9 cellular contexts compared by ENCODE assay signal in the genomic region with DNA sequence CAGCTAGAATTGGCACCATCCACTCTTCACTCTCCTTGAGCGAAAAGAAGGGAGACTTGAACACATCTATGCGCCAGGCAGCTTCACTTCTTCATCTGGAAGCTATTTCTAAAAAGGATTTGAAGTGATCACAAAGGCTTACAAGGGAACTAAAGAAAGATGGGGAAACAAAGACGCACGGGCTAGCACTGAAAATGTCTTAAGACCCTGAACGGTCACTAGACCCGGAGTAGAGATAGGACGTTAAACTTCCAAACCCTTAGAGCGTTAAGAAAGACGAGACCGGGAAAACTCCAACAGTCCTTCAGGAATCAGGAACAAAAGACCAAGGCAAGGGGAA. TPM values are rescaled to one million over a fixed set of nuclear protein-coding genes. Genes with fewer than 3 reads are reported as not detected.
DNase-seq lines count a peak whose midpoint lies in the region; ATAC-seq, FAIRE-seq and TF ChIP-seq lines count a peak whose summit lies in the region.
"Had no signal": no experiment of that assay in that cellular context is flagged by ENCODE, and none has a peak within 500 bp of the region (broad histone marks: within the 10 kb centered on the region; RNA-seq: fewer than 3 reads in every experiment).

No MANE protein-coding gene starts in this region.

- H3K27me3 ChIP-seq in Caco-2 (replicated peaks; ENCODE audit: control insufficient read depth, insufficient read depth, low read length): no peaks in the 10 kb centered on the region
- H3K27me3 ChIP-seq in Loucy (ENCODE audit: insufficient read depth, low read length, poor library complexity, severe bottlenecking): no peaks in the 10 kb centered on the region
- H3K27me3 ChIP-seq in endothelial cell of umbilical vein (ENCODE audit: control insufficient read depth in 2 of 2, insufficient read depth in 2 of 2, low read length in 2 of 2): peaks cover 28 to 32% of the 10 kb centered on the region in 2 experiments
- H3K27me3 ChIP-seq in osteoblast (ENCODE audit: insufficient read depth, low read length): peaks cover 84% of the 10 kb centered on the region

- H3K9me1 ChIP-seq in endothelial cell of umbilical vein (replicated peaks; ENCODE audit: control insufficient read depth, extremely low read depth, insufficient read depth, low read length): no peaks in the 10 kb centered on the region

- H3K36me3 Mint-ChIP-seq in Caco-2 (ENCODE audit: insufficient read depth, unreplicated experiment): no peaks in the 10 kb centered on the region

- H3K4me3 ChIP-seq in Caco-2 (ENCODE audit: low read depth, low read length): no peak overlapping the region
- no peak overlapping the region for H3K4me3 ChIP-seq in Loucy (ENCODE audit: low read length, poor library complexity, severe bottlenecking)
- no peak overlapping the region for H3K4me3 ChIP-seq in endothelial cell of umbilical vein (replicated peaks in 1 of 3; ENCODE audit: insufficient read depth in 1 of 3, low read depth in 1 of 3, low read length in 3 of 3)
- H3K4me3 ChIP-seq in osteoblast (ENCODE audit: insufficient read depth, low read length): no peak overlapping the region

- TF ChIP-seq CTCF in Caco-2 (IDR thresholded peaks at IDR 0.05; ENCODE audit: insufficient read depth in 1 of 2, low read depth in 1 of 2, low read length in 1 of 2, severe bottlenecking in 1 of 2, unreplicated experiment in 1 of 2): no peak
- no peak for TF ChIP-seq CTCF in Loucy (conservative IDR thresholded peaks at IDR 0.05; ENCODE audit: low read length)
- TF ChIP-seq CTCF in endothelial cell of umbilical vein (IDR thresholded peaks at IDR 0.05; ENCODE audit: extremely low read depth in 1 of 2, insufficient read depth in 1 of 2, low read depth in 1 of 2, low read length in 2 of 2): no peak
- no peak for TF ChIP-seq CTCF in osteoblast (IDR thresholded peaks at IDR 0.05; ENCODE audit: extremely low read depth, low read depth, low read length)

- CTCF ChIA-PET in Caco-2 (lab: Charles Lee): interaction anchor here (0.6 to 4.1 kb wide), 8 partner anchors 11 to 142 kb away, joined by 3 to 117 read pairs (median 5); no protein-coding TSS in a partner anchor
- CTCF ChIA-PET in endothelial cell of umbilical vein (lab: Charles Lee): interaction anchor here (0.9 to 7.4 kb wide), 38 partner anchors 8 to 177 kb away, joined by 3 to 201 read pairs (median 6); a partner anchor contains a TSS

- no peaks in the 10 kb centered on the region for H3K9me3 ChIP-seq in Caco-2
- no peaks in the 10 kb centered on the region for H3K9me3 ChIP-seq in Loucy (ENCODE audit: insufficient read depth, low read depth, low read length)
- no peaks in the 10 kb centered on the region for H3K9me3 ChIP-seq in endothelial cell of umbilical vein (replicated peaks; ENCODE audit: control insufficient read depth, insufficient read depth, low read length)
- no peaks in the 10 kb centered on the region for H3K9me3 ChIP-seq in osteoblast (ENCODE audit: low read depth, low read length)

- H3K4me1 Mint-ChIP-seq in Caco-2 (ENCODE audit: low read depth, unreplicated experiment): no peaks in the 10 kb centered on the region

- BruUV-seq in Caco-2 (replicated peaks; lab: Mats Ljungman, UMichigan): no TSS peak
- BruUV-seq in endothelial cell of umbilical vein (replicated peaks; lab: Mats Ljungman, UMichigan): no TSS peak

- no peak overlapping the region for H3K27ac ChIP-seq in endothelial cell of umbilical vein (ENCODE audit: insufficient read depth, low read depth, low read length)
- H3K27ac ChIP-seq in osteoblast (ENCODE audit: low read depth, low read length): no peak overlapping the region

- H2AFZ ChIP-seq in Loucy (ENCODE audit: low read length) (peak overlapping the region; percentile 68), endothelial cell of umbilical vein (ENCODE audit: low read depth, low read length) (peak overlapping the region; percentile 52), osteoblast (ENCODE audit: low read length) (no peak overlapping the region)

- DNase-seq in Caco-2: no peak
- DNase-seq in endothelial cell of umbilical vein (ENCODE audit: low read depth, low spot score): peak; percentile 54
- peak; percentile 10 for DNase-seq in osteoblast (ENCODE audit: insufficient read length, low spot score, missing footprints)
- DNase-seq in cerebellar cortex (ENCODE audit: low spot score): no peak
- no peak for DNase-seq in HT-29 (ENCODE audit: low spot score)

- no peaks in the 10 kb centered on the region for H3K36me3 ChIP-seq in Caco-2 (ENCODE audit: control insufficient read depth, insufficient read depth, low read length)
- no peaks in the 10 kb centered on the region for H3K36me3 ChIP-seq in Loucy (ENCODE audit: insufficient read depth, low read length)
- H3K36me3 ChIP-seq in endothelial cell of umbilical vein (ENCODE audit: control insufficient read depth in 2 of 2, extremely low read depth in 1 of 2, insufficient read depth in 2 of 2, low read length in 2 of 2): no peaks in the 10 kb centered on the region
- H3K36me3 ChIP-seq in osteoblast (ENCODE audit: insufficient read depth, low read length): no peaks in the 10 kb centered on the region

- peaks cover 10% of the 10 kb centered on the region for H3K9me3 Mint-ChIP-seq in Caco-2 (ENCODE audit: unreplicated experiment)
- H3K9me3 Mint-ChIP-seq: activated naive CD4-positive, alpha-beta T cell treated with anti-CD3 and anti-CD28 coated beads for 36 hours had no signal

- H3K79me2 ChIP-seq in Loucy (ENCODE audit: insufficient read depth, low read length) (no peaks in the 10 kb centered on the region), endothelial cell of umbilical vein (ENCODE audit: control insufficient read depth, insufficient read depth, low read length) (no peaks in the 10 kb centered on the region), osteoblast (ENCODE audit: insufficient read depth, low read length) (no peaks in the 10 kb centered on the region)

- intact Hi-C loops in Caco-2 (cut with micrococcal nuclease; ENCODE audit: unreplicated experiment): no loop called here
- intact Hi-C loops in endothelial cell of umbilical vein (cut with micrococcal nuclease): loop anchor here (1.0 kb wide), 1 partner anchor 11 kb away; no protein-coding TSS in a partner anchor

- no peaks in the 10 kb centered on the region for H3K4me1 ChIP-seq in Caco-2
- no peaks in the 10 kb centered on the region for H3K4me1 ChIP-seq in Loucy (ENCODE audit: insufficient read depth, low read length, poor library complexity, severe bottlenecking)
- H3K4me1 ChIP-seq in endothelial cell of umbilical vein (ENCODE audit: control insufficient read depth, extremely low read depth, insufficient read depth, low read length): peaks cover 5% of the 10 kb centered on the region
- H3K4me1 ChIP-seq in osteoblast (ENCODE audit: insufficient read depth, low read length): peaks cover 5% of the 10 kb centered on the region

- no peak overlapping the region for H3K9ac ChIP-seq in Loucy (ENCODE audit: low read depth, low read length, poor library complexity, severe bottlenecking)
- H3K9ac ChIP-seq in endothelial cell of umbilical vein (replicated peaks; ENCODE audit: extremely low read depth, insufficient read depth, low read length): no peak overlapping the region

- peak overlapping the region; percentile 33 for H3K4me3 Mint-ChIP-seq in Caco-2 (ENCODE audit: unreplicated experiment)

- dilution Hi-C loops in endothelial cell of umbilical vein (cut with MboI; ENCODE audit: extremely low pct_ligation_motif_present, low sequenced_read_pairs): no loop called here

- 0 out of 2 replicates have a peak, but pooled peaks cover 4% of the 10 kb centered on the region for H3F3A ChIP-seq in Loucy (ENCODE audit: low read depth)

- H4K20me1 ChIP-seq in Loucy (ENCODE audit: insufficient read depth, low read length, poor library complexity, severe bottlenecking): no peaks in the 10 kb centered on the region
- H4K20me1 ChIP-seq in endothelial cell of umbilical vein (replicated peaks; ENCODE audit: control insufficient read depth, extremely low read depth, insufficient read depth, low read length): no peaks in the 10 kb centered on the region
- no peaks in the 10 kb centered on the region for H4K20me1 ChIP-seq in osteoblast (ENCODE audit: insufficient read depth, low read length)

- no peak for TF ChIP-seq POLR2A in endothelial cell of umbilical vein (IDR thresholded peaks at IDR 0.05; ENCODE audit: low read depth, low read length)

- H3K9me2 ChIP-seq in Loucy (replicated peaks; ENCODE audit: low read depth, low read length): no peaks in the 10 kb centered on the region

- no peak for ATAC-seq in GM21619 (IDR thresholded peaks at IDR 0.05; ENCODE audit: unreplicated experiment)
- ATAC-seq in GM19463 (IDR thresholded peaks at IDR 0.05; ENCODE audit: unreplicated experiment): no peak

- H3K27me3 Mint-ChIP-seq in Caco-2 (ENCODE audit: insufficient read depth, unreplicated experiment): peaks cover 21% of the 10 kb centered on the region

- H3K27ac Mint-ChIP-seq in Caco-2 (ENCODE audit: unreplicated experiment): no peak overlapping the region
- H3K27ac Mint-ChIP-seq: activated naive CD4-positive, alpha-beta T cell treated with anti-CD3 and anti-CD28 coated beads for 36 hours had no signal

- POLR2A ChIA-PET in Caco-2 (lab: Charles Lee) (interaction anchor here (0.8 kb wide), 1 partner anchor 143 kb away, joined by 4 read pairs; no protein-coding TSS in a partner anchor), endothelial cell of umbilical vein (lab: Charles Lee) (interaction anchor here (1.2 kb wide), 1 partner anchor 142 kb away, joined by 4 read pairs; no protein-coding TSS in a partner anchor)

- H3K4me2 ChIP-seq in Loucy (ENCODE audit: low read depth, low read length, poor library complexity, severe bottlenecking): peak overlapping the region; percentile 41
- peak overlapping the region; percentile 53 for H3K4me2 ChIP-seq in endothelial cell of umbilical vein (ENCODE audit: insufficient read depth, low read length)
- peak overlapping the region; percentile 80 for H3K4me2 ChIP-seq in osteoblast (ENCODE audit: insufficient read depth, low read length)

- FAIRE-seq in endothelial cell of umbilical vein (lab: Jason Lieb, UNC): no peak

TF ChIP-seq in endothelial cell of umbilical vein, 7 proteins besides CTCF, POLR2A, EP300 and RAD21 (continues in another document):
- TF ChIP-seq EZH2 (IDR thresholded peaks at IDR 0.05; ENCODE audit: borderline replicate concordance, low read depth, low read length, severe bottlenecking): no peak
- no peak for TF ChIP-seq MYC (IDR thresholded peaks at IDR 0.05; ENCODE audit: low read depth, low read length)
- TF ChIP-seq FOS (IDR thresholded peaks at IDR 0.05; ENCODE audit: borderline replicate concordance, insufficient read depth, low read length): no peak

RNA-seq across cellular contexts. Expression of a gene that starts 47.5 kb away (rescaled TPM):
- total RNA-seq in Caco-2 (2022): 5.6 and 6.9 TPM in 2 replicates
- not detected in 2 replicates for total RNA-seq in endothelial cell of umbilical vein
- polyA plus RNA-seq in endothelial cell of umbilical vein: 0.01 TPM in 1 of 2 replicates, not detected in the other
- polyA plus RNA-seq in endothelial cell of umbilical vein (2011; cell fraction: cytosol; rRNA removed): not detected in 2 replicates
- polyA plus RNA-seq in endothelial cell of umbilical vein (2011; cell fraction: nucleus; rRNA removed): not detected in 2 replicates
- polyA plus RNA-seq in endothelial cell of umbilical vein (2012): not detected in 2 replicates
- polyA minus RNA-seq in endothelial cell of umbilical vein: not detected in 2 replicates
- not detected for polyA minus RNA-seq in endothelial cell of umbilical vein (2011; cell fraction: cytosol; rRNA and poly(A)+ RNA removed)
- not detected in 2 replicates for polyA minus RNA-seq in endothelial cell of umbilical vein (2011; cell fraction: nucleus; rRNA and poly(A)+ RNA removed)
- total RNA-seq in osteoblast: 3.6 and 4.1 TPM in 2 replicates
- 29.4 and 30.5 TPM in 2 replicates for total RNA-seq in HT-29 (2014; rRNA removed; shearing (Covaris generic))
- total RNA-seq: activated naive CD4-positive, alpha-beta T cell treated with anti-CD3 and anti-CD28 coated beads for 36 hours had no signal

Comparison
In these comparisons a context has a peak if more than half of its experiments do, and no peak if none do; other contexts are left out.
1. DNase-seq: peak in endothelial cell of umbilical vein (single experiment) and osteoblast (single experiment); none in Caco-2 (0 of 2), cerebellar cortex (single experiment) and HT-29 (single experiment).
2. Peak in every context shown above with its lines, with median percentiles within 50 percentile points of each other: H3K4me2 ChIP-seq.